16 cellular contexts compared by ENCODE assay signal in genomic region chr1:51673279-51673678, GRCh38. TPM values are rescaled to one million over a fixed set of nuclear protein-coding genes. Genes with fewer than 3 reads are reported as not detected.
DNase-seq lines count a peak whose midpoint lies in the region; ATAC-seq, FAIRE-seq and TF ChIP-seq lines count a peak whose summit lies in the region.
"Had no signal": no experiment of that assay in that cellular context is flagged by ENCODE, and none has a peak within 500 bp of the region (broad histone marks: within the 10 kb centered on the region; RNA-seq: fewer than 3 reads in every experiment).

No MANE protein-coding gene starts in this region.

- H2AFZ ChIP-seq in HepG2 (ENCODE audit: low read length) (no peak overlapping the region), endothelial cell of umbilical vein (ENCODE audit: low read depth, low read length) (no peak overlapping the region), trophoblast cell (ENCODE audit: insufficient read depth, low read length, poor library complexity) (no peak overlapping the region)

- TF ChIP-seq EP300 in HepG2 (IDR thresholded peaks at IDR 0.05; ENCODE audit: low read depth in 2 of 2, low read length in 2 of 2) (no peak), HepG2 (CRISPR knock-in tag; IDR thresholded peaks at IDR 0.05; ENCODE audit: borderline replicate concordance) (no peak)

- H3K27ac ChIP-seq in right lobe of liver: no peak overlapping the region
- no peak overlapping the region for H3K27ac ChIP-seq in HepG2 (ENCODE audit: extremely low read length, insufficient read depth, low read length)
- H3K27ac ChIP-seq in endothelial cell of umbilical vein (ENCODE audit: insufficient read depth, low read depth, low read length): peak overlapping the region; percentile 22
- peak overlapping the region; percentile 22 for H3K27ac ChIP-seq in trophoblast cell (ENCODE audit: low read depth, low read length)
- H3K27ac ChIP-seq in lower lobe of right lung: no peak overlapping the region
- no peak overlapping the region for H3K27ac ChIP-seq in caudate nucleus (ENCODE audit: low read depth, low read length)
- H3K27ac ChIP-seq: 22Rv1, BLaER1 had no signal

- no peak overlapping the region for H3K18ac ChIP-seq in trophoblast cell (ENCODE audit: low read length)

- no TSS peak for BruUV-seq in HepG2 (replicated peaks; lab: Mats Ljungman, UMichigan)
- no TSS peak for BruUV-seq in endothelial cell of umbilical vein (replicated peaks; lab: Mats Ljungman, UMichigan)

- ATAC-seq in right lobe of liver: peak; percentile 23 to 39 (median 25)
- no peak for ATAC-seq in HepG2
- no peak for ATAC-seq in lower lobe of right lung
- ATAC-seq in GM21786 (IDR thresholded peaks at IDR 0.05; ENCODE audit: unreplicated experiment): no peak

- TF ChIP-seq CTCF in right lobe of liver (IDR thresholded peaks at IDR 0.05) (no peak), HepG2 (CRISPR knock-in tag; IDR thresholded peaks at IDR 0.05) (no peak), endothelial cell of umbilical vein (IDR thresholded peaks at IDR 0.05; ENCODE audit: extremely low read depth in 1 of 2, insufficient read depth in 1 of 2, low read depth in 1 of 2, low read length in 2 of 2) (no peak), lower lobe of right lung (IDR thresholded peaks at IDR 0.05) (no peak)

- TF ChIP-seq POLR2A in right lobe of liver (IDR thresholded peaks at IDR 0.05): no peak
- no peak for TF ChIP-seq POLR2A in HepG2 (IDR thresholded peaks at IDR 0.05; ENCODE audit: insufficient read depth in 1 of 2, low read depth in 2 of 2, low read length in 2 of 2)
- TF ChIP-seq POLR2A in endothelial cell of umbilical vein (IDR thresholded peaks at IDR 0.05; ENCODE audit: low read depth, low read length): no peak

- H3K36me3 ChIP-seq in right lobe of liver: no peaks in the 10 kb centered on the region
- 0 out of 5 replicates have a peak, but pooled peaks cover 0 to 5% of the 10 kb centered on the region in 2 experiments for H3K36me3 ChIP-seq in HepG2 (replicated peaks in 1 of 2; ENCODE audit: control insufficient read depth in 1 of 2, insufficient read depth in 2 of 2, low read length in 2 of 2)
- no peaks in the 10 kb centered on the region for H3K36me3 ChIP-seq in endothelial cell of umbilical vein (ENCODE audit: control insufficient read depth in 2 of 2, extremely low read depth in 1 of 2, insufficient read depth in 2 of 2, low read length in 2 of 2)
- H3K36me3 ChIP-seq in trophoblast cell (ENCODE audit: control insufficient read depth in 1 of 2, insufficient read depth in 2 of 2, low read length in 2 of 2): no peaks in the 10 kb centered on the region
- no peaks in the 10 kb centered on the region for H3K36me3 ChIP-seq in lower lobe of right lung

- no peak overlapping the region for H4K8ac ChIP-seq in trophoblast cell (ENCODE audit: low read depth, low read length)

- no peak overlapping the region for H3K14ac ChIP-seq in trophoblast cell (ENCODE audit: low read length)

- FAIRE-seq in HepG2 (lab: Jason Lieb, UNC): no peak
- no peak for FAIRE-seq in endothelial cell of umbilical vein (lab: Jason Lieb, UNC)
- FAIRE-seq: H1 had no signal

- in situ Hi-C loops in HepG2 (cut with HindIII; ENCODE audit: extremely low pct_ligation_motif_present, low pct_unique_long_range_greater_than_20kb): no loop called here

- no peak overlapping the region for H4K91ac ChIP-seq in trophoblast cell (ENCODE audit: low read depth, low read length)

- no peaks in the 10 kb centered on the region for H3K9me3 ChIP-seq in right lobe of liver
- no peaks in the 10 kb centered on the region for H3K9me3 ChIP-seq in HepG2 (ENCODE audit: low read length)
- no peaks in the 10 kb centered on the region for H3K9me3 ChIP-seq in endothelial cell of umbilical vein (replicated peaks; ENCODE audit: control insufficient read depth, insufficient read depth, low read length)
- H3K9me3 ChIP-seq in trophoblast cell (ENCODE audit: insufficient read depth, low read depth, low read length): peaks cover 3% of the 10 kb centered on the region
- no peaks in the 10 kb centered on the region for H3K9me3 ChIP-seq in lower lobe of right lung
- H3K9me3 ChIP-seq: BLaER1 had no signal

- H3K23ac ChIP-seq in trophoblast cell (ENCODE audit: low read length): no peak overlapping the region

- intact Hi-C loops in right lobe of liver (cut with DNase I): no loop called here
- intact Hi-C loops in HepG2 (cut with micrococcal nuclease; ENCODE audit: unreplicated experiment): no loop called here
- intact Hi-C loops in endothelial cell of umbilical vein (cut with micrococcal nuclease): no loop called here
- intact Hi-C loops in lower lobe of right lung (cut with DNase I): no loop called here

- TF ChIP-seq RAD21 in HepG2 (CRISPR knock-in tag; IDR thresholded peaks at IDR 0.05): no peak

- 82% methylated on average over 1 of the region's 1 CpG for WGBS in right lobe of liver (ENCODE audit: insufficient coverage, low coverage, low lambda C conversion rate, missing lambda C conversion rate)
- 98% methylated on average over 1 of the region's 1 CpG for WGBS in HepG2 (ENCODE audit: low lambda C conversion rate)
- 100% methylated on average over 1 of the region's 1 CpG for WGBS in trophoblast cell (ENCODE audit: extremely low coverage, insufficient coverage, insufficient read length)

- H3K4me1 ChIP-seq in right lobe of liver: peaks cover 0 to 4% (median 0%) of the 10 kb centered on the region in 4 donors
- H3K4me1 ChIP-seq in HepG2 (ENCODE audit: insufficient read depth, low read length): peaks cover 21% of the 10 kb centered on the region
- H3K4me1 ChIP-seq in endothelial cell of umbilical vein (ENCODE audit: control insufficient read depth, extremely low read depth, insufficient read depth, low read length): peaks cover 47% of the 10 kb centered on the region
- H3K4me1 ChIP-seq in trophoblast cell (ENCODE audit: control insufficient read depth in 1 of 2, insufficient read depth in 2 of 2, low read length in 2 of 2): peaks cover 12 to 17% of the 10 kb centered on the region in 2 experiments
- H3K4me1 ChIP-seq in lower lobe of right lung: peaks cover 22% of the 10 kb centered on the region

- H3K27me3 ChIP-seq in right lobe of liver: no peaks in the 10 kb centered on the region
- H3K27me3 ChIP-seq in HepG2 (ENCODE audit: control insufficient read depth in 1 of 2, insufficient read depth in 2 of 2, low read length in 2 of 2): no peaks in the 10 kb centered on the region
- no peaks in the 10 kb centered on the region for H3K27me3 ChIP-seq in endothelial cell of umbilical vein (ENCODE audit: control insufficient read depth in 2 of 2, insufficient read depth in 2 of 2, low read length in 2 of 2)
- no peaks in the 10 kb centered on the region for H3K27me3 ChIP-seq in trophoblast cell (ENCODE audit: insufficient read depth, low read length)
- no peaks in the 10 kb centered on the region for H3K27me3 ChIP-seq in lower lobe of right lung (ENCODE audit: low read depth)
- H3K27me3 ChIP-seq: BLaER1 had no signal

- H3K79me2 ChIP-seq in HepG2 (ENCODE audit: insufficient read depth, low read length) (peaks cover 4% of the 10 kb centered on the region), endothelial cell of umbilical vein (ENCODE audit: control insufficient read depth, insufficient read depth, low read length) (peaks cover 11% of the 10 kb centered on the region), trophoblast cell (ENCODE audit: control insufficient read depth, insufficient read depth, low read length, poor library complexity) (peaks cover 7% of the 10 kb centered on the region)

- H2BK120ac ChIP-seq in trophoblast cell (ENCODE audit: insufficient read depth, low read length, poor library complexity): no peak overlapping the region

- H3K4me2 ChIP-seq in HepG2 (ENCODE audit: low read depth, low read length) (no peak overlapping the region), endothelial cell of umbilical vein (ENCODE audit: insufficient read depth, low read length) (peak overlapping the region; percentile 60), trophoblast cell (ENCODE audit: low read length) (no peak overlapping the region)
- H3K4me2 ChIP-seq: BLaER1 had no signal

- H4K20me1 ChIP-seq in HepG2 (ENCODE audit: insufficient read depth, low read length) (no peaks in the 10 kb centered on the region), endothelial cell of umbilical vein (replicated peaks; ENCODE audit: control insufficient read depth, extremely low read depth, insufficient read depth, low read length) (no peaks in the 10 kb centered on the region)
- H4K20me1 ChIP-seq: BLaER1 had no signal

- no peak overlapping the region for H2AK5ac ChIP-seq in trophoblast cell (ENCODE audit: low read length)

- no peak overlapping the region for H2BK12ac ChIP-seq in trophoblast cell (ENCODE audit: low read length)

- CTCF ChIA-PET in HepG2 (lab: Yijun Ruan, JAX; ENCODE audit: low intra/inter-chr PET ratio, low total read pairs): no interaction called here
- CTCF ChIA-PET in endothelial cell of umbilical vein (lab: Charles Lee): interaction anchor here (2.5 kb wide), 1 partner anchor 25 kb away, joined by 6 read pairs; no protein-coding TSS in a partner anchor

- H3K9me1 ChIP-seq in endothelial cell of umbilical vein (replicated peaks; ENCODE audit: control insufficient read depth, extremely low read depth, insufficient read depth, low read length): no peaks in the 10 kb centered on the region

- H3K9ac ChIP-seq in HepG2 (ENCODE audit: insufficient read depth, low read depth, low read length) (no peak overlapping the region), endothelial cell of umbilical vein (replicated peaks; ENCODE audit: extremely low read depth, insufficient read depth, low read length) (no peak overlapping the region), trophoblast cell (ENCODE audit: low read length) (no peak overlapping the region)
- H3K9ac ChIP-seq: BLaER1 had no signal

- dilution Hi-C loops in endothelial cell of umbilical vein (cut with MboI; ENCODE audit: extremely low pct_ligation_motif_present, low sequenced_read_pairs): no loop called here

- peaks cover 11% of the 10 kb centered on the region for H3K79me1 ChIP-seq in trophoblast cell (ENCODE audit: low read length)

- H3K4me3 ChIP-seq in right lobe of liver (no peak overlapping the region), HepG2 (replicated peaks in 1 of 3; ENCODE audit: insufficient read depth in 1 of 3, low read depth in 2 of 3, low read length in 3 of 3) (no peak overlapping the region), endothelial cell of umbilical vein (replicated peaks in 1 of 3; ENCODE audit: insufficient read depth in 1 of 3, low read depth in 1 of 3, low read length in 3 of 3) (no peak overlapping the region), trophoblast cell (ENCODE audit: low read depth, low read length) (no peak overlapping the region), lower lobe of right lung (no peak overlapping the region)
- H3K4me3 ChIP-seq: BLaER1 had no signal

- POLR2A ChIA-PET in HepG2 (lab: Yijun Ruan, JAX): no interaction called here
- POLR2A ChIA-PET in endothelial cell of umbilical vein (lab: Charles Lee): no interaction called here

- no peak overlapping the region for H2BK5ac ChIP-seq in trophoblast cell (ENCODE audit: low read depth, low read length, poor library complexity)

- no peak overlapping the region for H4K12ac ChIP-seq in trophoblast cell (ENCODE audit: low read depth, low read length)

- H3K4ac ChIP-seq in trophoblast cell (ENCODE audit: low read depth, low read length): no peak overlapping the region

- DNase-seq in right lobe of liver (no peak), HepG2 (ENCODE audit: low spot score) (no peak), endothelial cell of umbilical vein (ENCODE audit: low read depth, low spot score) (peak; percentile 12), trophoblast cell (no peak), lower lobe of right lung (no peak), caudate nucleus (lab: John Stamatoyannopoulos, UW) (no peak)
- DNase-seq: CD4-positive, alpha-beta memory T cell; DMS153; DMS79 treated with DMSO at 0.1 percent for 48 hours; GF-D8; H9; KBM-7 had no signal

RNA-seq across cellular contexts. Expression of gene OSBPL9, which starts 56.4 kb away (rescaled TPM):
- total RNA-seq in right lobe of liver: 10 to 100 TPM; 51.7 to 90.5 (median 71.7) TPM
- 142 and 198 TPM in 2 replicates for total RNA-seq in HepG2 (2016; rRNA removed; fragmentation: Illumina TruSeq; extraction: Trizol)
- 83.0 and 90.3 TPM in 2 replicates for total RNA-seq in HepG2 (2016; cell fraction: cytosol; rRNA removed; fragmentation: Illumina TruSeq; extraction: Trizol; ENCODE audit: low read depth)
- total RNA-seq in HepG2 (2016; cell fraction: insoluble cytoplasmic fraction; rRNA removed; fragmentation: Illumina TruSeq; extraction: Trizol): 140 and 189 TPM in 2 replicates
- 195 and 199 TPM in 2 replicates for total RNA-seq in HepG2 (2016; cell fraction: membrane; rRNA removed; fragmentation: Illumina TruSeq; extraction: Trizol)
- 96.3 and 107 TPM in 2 replicates for total RNA-seq in HepG2 (2016; cell fraction: nucleus; rRNA removed; fragmentation: Illumina TruSeq; extraction: Trizol)
- 83.6 and 90.3 TPM in 2 replicates for polyA plus RNA-seq in HepG2 (2011; rRNA removed)
- 52.4 and 69.4 TPM in 2 replicates for polyA plus RNA-seq in HepG2 (2011; cell fraction: cytosol; rRNA removed)
- polyA plus RNA-seq in HepG2 (2011; cell fraction: nucleus; rRNA removed): 49.8 and 58.7 TPM in 2 replicates
- polyA plus RNA-seq in HepG2 (2012): 57.7 and 63.5 TPM in 2 replicates
- 46.8 and 71.1 TPM in 2 replicates for polyA plus RNA-seq in HepG2 (2016; cell fraction: cytosol; fragmentation: Illumina TruSeq; extraction: Trizol; ENCODE audit: low read depth)
- polyA plus RNA-seq in HepG2 (2016; cell fraction: insoluble cytoplasmic fraction; fragmentation: Illumina TruSeq; extraction: Trizol; ENCODE audit: low read depth): 168 and 174 TPM in 2 replicates
- polyA plus RNA-seq in HepG2 (2016; cell fraction: membrane; fragmentation: Illumina TruSeq; extraction: Trizol; ENCODE audit: low read depth): 130 and 144 TPM in 2 replicates
- polyA plus RNA-seq in HepG2 (2016; cell fraction: nucleus; fragmentation: Illumina TruSeq; extraction: Trizol; ENCODE audit: insufficient read depth, low read depth): 90.8 and 95.0 TPM in 2 replicates
- 188 and 207 TPM in 2 replicates for polyA minus RNA-seq in HepG2 (2011; rRNA and poly(A)+ RNA removed; ENCODE audit: low replicate concordance)
- 68.2 and 76.9 TPM in 2 replicates for polyA minus RNA-seq in HepG2 (2011; cell fraction: cytosol; rRNA and poly(A)+ RNA removed)
- 202 and 205 TPM in 2 replicates for polyA minus RNA-seq in HepG2 (2011; cell fraction: nucleus; rRNA and poly(A)+ RNA removed)
- total RNA-seq in endothelial cell of umbilical vein: 74.8 and 80.3 TPM in 2 replicates
- polyA plus RNA-seq in endothelial cell of umbilical vein: 46.2 and 52.5 TPM in 2 replicates
- polyA plus RNA-seq in endothelial cell of umbilical vein (2011; cell fraction: cytosol; rRNA removed): 55.0 and 58.8 TPM in 2 replicates
- polyA plus RNA-seq in endothelial cell of umbilical vein (2011; cell fraction: nucleus; rRNA removed): 90.8 and 101 TPM in 2 replicates
- polyA plus RNA-seq in endothelial cell of umbilical vein (2012): 47.7 and 64.7 TPM in 2 replicates
- 165 and 179 TPM in 2 replicates for polyA minus RNA-seq in endothelial cell of umbilical vein
- 50.0 TPM for polyA minus RNA-seq in endothelial cell of umbilical vein (2011; cell fraction: cytosol; rRNA and poly(A)+ RNA removed)
- 155 and 206 TPM in 2 replicates for polyA minus RNA-seq in endothelial cell of umbilical vein (2011; cell fraction: nucleus; rRNA and poly(A)+ RNA removed)
- polyA plus RNA-seq in trophoblast cell (2013): 187 and 189 TPM in 2 replicates
- total RNA-seq in lower lobe of right lung: 65.4 TPM

Comparison
In these comparisons a context has a peak if more than half of its experiments do, and no peak if none do; other contexts are left out.
1. ATAC-seq: peak in right lobe of liver (4 of 4); none in HepG2 (single experiment), lower lobe of right lung (0 of 2) and GM21786 (single experiment).
2. H3K27ac ChIP-seq: peak in endothelial cell of umbilical vein (single experiment) and trophoblast cell (single experiment); none in right lobe of liver (0 of 3), HepG2 (single experiment), lower lobe of right lung (single experiment) and caudate nucleus (single experiment).